15 cellular contexts compared by ENCODE assay signal in genomic region chr3:184785856-184786255, GRCh38. TPM values are rescaled to one million over a fixed set of nuclear protein-coding genes. Genes with fewer than 3 reads are reported as not detected.
DNase-seq lines count a peak whose midpoint lies in the region; ATAC-seq and TF ChIP-seq lines count a peak whose summit lies in the region.
"Had no signal": no experiment of that assay in that cellular context is flagged by ENCODE, and none has a peak within 500 bp of the region (broad histone marks: within the 10 kb centered on the region; RNA-seq: fewer than 3 reads in every experiment).

No MANE protein-coding gene starts in this region.

- H3K4me3 ChIP-seq in upper lobe of right lung, result no peak overlapping the region

- peaks cover 8% of the 10 kb centered on the region for H3K27me3 Mint-ChIP-seq in brain

- DNase-seq in Right ventricle myocardium superior (no peak), cardiac septum (ENCODE audit: low spot score) (no peak), mesenteric fat pad (ENCODE audit: low spot score) (peak; percentile 14), upper lobe of right lung (no peak), NCI-H774 (lab: John Stamatoyannopoulos, UW) (no peak), NCI-H1105 treated with DMSO at 0.1 percent for 48 hours (lab: John Stamatoyannopoulos, UW) (no peak)
- DNase-seq: activated effector memory CD4-positive, alpha-beta T cell treated with Interleukin-2 at 50 U/mL for 16 hours; DND-41; islet precursor cell; NCI-H2081 treated with DMSO at 0.1 percent for 48 hours had no signal

- ATAC-seq in Right ventricle myocardium superior (ENCODE audit: poor library complexity), result peak; percentile 49
- ATAC-seq in upper lobe of right lung, result peak; percentile 18
- no peak for ATAC-seq in GM18511 (IDR thresholded peaks at IDR 0.05; ENCODE audit: unreplicated experiment)
- ATAC-seq: HCT116 had no signal

- H3K4me1 Mint-ChIP-seq in brain, result peaks cover 51% of the 10 kb centered on the region

- no peak overlapping the region for H3K27ac ChIP-seq in upper lobe of right lung

- H3K9me3 ChIP-seq in upper lobe of right lung, result no peaks in the 10 kb centered on the region

- H3K36me3 ChIP-seq in upper lobe of right lung, result no peaks in the 10 kb centered on the region

- H3K27me3 ChIP-seq in upper lobe of right lung, result no peaks in the 10 kb centered on the region

- no peak overlapping the region for H3K4me3 Mint-ChIP-seq in brain
- H3K4me3 Mint-ChIP-seq: activated CD4-positive, alpha-beta memory T cell treated with anti-CD3 and anti-CD28 coated beads for 36 hours; central memory CD8-positive, alpha-beta T cell had no signal

- intact Hi-C loops in Right ventricle myocardium superior (cut with DNase I), result no loop called here
- intact Hi-C loops in cardiac septum (cut with DNase I), result no loop called here
- intact Hi-C loops in upper lobe of right lung (cut with DNase I), result no loop called here

- H3K27ac Mint-ChIP-seq in brain, result peak overlapping the region in 4 of 5 experiments; percentile 34 to 89 (median 64)
- H3K27ac Mint-ChIP-seq: activated CD4-positive, alpha-beta memory T cell treated with anti-CD3 and anti-CD28 coated beads for 36 hours had no signal

- TF ChIP-seq CTCF in brain (conservative IDR thresholded peaks at IDR 0.05), result no peak
- no peak for TF ChIP-seq CTCF in upper lobe of right lung (IDR thresholded peaks at IDR 0.05)

- no peaks in the 10 kb centered on the region for H3K9me3 Mint-ChIP-seq in brain
- H3K9me3 Mint-ChIP-seq: activated CD4-positive, alpha-beta memory T cell treated with anti-CD3 and anti-CD28 coated beads for 36 hours; central memory CD8-positive, alpha-beta T cell had no signal

- H3K36me3 Mint-ChIP-seq in brain, result no peaks in the 10 kb centered on the region
- H3K36me3 Mint-ChIP-seq: activated CD4-positive, alpha-beta memory T cell treated with anti-CD3 and anti-CD28 coated beads for 36 hours had no signal

- H3K4me1 ChIP-seq in upper lobe of right lung, result peaks cover 14% of the 10 kb centered on the region

RNA-seq across cellular contexts. Expression of gene VPS8, which starts 26.1 kb away (rescaled TPM):
- total RNA-seq in Right ventricle myocardium superior (51.5 TPM), cardiac septum (101 TPM), mesenteric fat pad (55.0 TPM), upper lobe of right lung (62.9 TPM)
- polyA plus RNA-seq in brain (ENCODE audit: insufficient read depth, low read depth, low replicate concordance), result 18.3 TPM
